1 cellular context compared by ENCODE assay signal in the genomic region with DNA sequence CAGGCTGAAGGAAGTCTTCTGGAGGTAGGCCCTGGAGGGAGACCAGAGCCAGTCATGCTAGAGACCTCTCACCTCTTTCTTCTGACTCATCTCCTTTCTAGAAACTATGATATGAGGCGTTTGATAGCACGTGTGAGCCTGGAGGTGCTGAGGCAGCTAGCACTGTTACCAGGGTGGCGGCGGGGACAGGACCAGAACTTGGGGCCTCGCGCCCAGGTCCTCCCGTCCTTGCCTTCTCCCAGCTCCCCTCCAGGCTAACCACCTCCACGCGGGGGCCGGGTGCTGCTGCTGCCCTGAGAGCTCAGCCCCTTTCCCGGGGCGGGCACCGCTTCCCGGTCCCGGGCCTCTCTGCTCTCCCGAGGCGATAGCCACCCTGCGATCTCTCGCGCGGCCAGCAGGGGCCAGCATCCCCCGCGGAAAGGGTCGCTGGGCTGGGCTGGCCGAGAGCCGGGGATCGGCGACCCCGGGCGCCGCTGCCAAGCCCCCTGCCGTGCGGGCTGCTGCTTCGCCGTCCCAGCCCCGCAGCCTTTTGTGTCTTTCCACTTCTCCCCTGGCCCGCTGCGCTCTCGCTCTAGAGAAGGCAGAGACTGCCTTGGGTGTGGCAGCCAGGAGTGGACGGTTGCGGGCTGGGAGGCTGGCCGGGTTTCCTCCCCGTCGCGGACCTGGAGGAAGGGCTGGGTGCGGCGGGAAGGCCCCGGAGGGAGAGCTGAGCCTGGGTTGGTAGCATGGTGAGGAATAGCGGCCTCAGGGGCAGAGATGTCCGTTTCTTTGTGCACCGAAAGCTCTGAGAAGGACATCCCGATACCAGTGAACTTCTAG.
TF ChIP-seq lines count a peak whose summit lies in the region.

No MANE protein-coding gene starts in this region.

TF ChIP-seq in GM12878, 131 proteins besides CTCF, POLR2A, EP300 and RAD21 (continued from another document and continues in another):
- no peak for TF ChIP-seq BRCA1 (IDR thresholded peaks at IDR 0.05; ENCODE audit: low read depth, low read length)
- no peak for TF ChIP-seq SPI1 (IDR thresholded peaks at IDR 0.05; ENCODE audit: borderline replicate concordance, insufficient read depth, low read depth, low read length)
- no peak for TF ChIP-seq MAX (IDR thresholded peaks at IDR 0.05; ENCODE audit: low read depth, low read length)
- TF ChIP-seq MXI1 (IDR thresholded peaks at IDR 0.05; ENCODE audit: low read depth, low read length), result no peak
- TF ChIP-seq ZBED1 (IDR thresholded peaks at IDR 0.05; ENCODE audit: borderline replicate concordance), result no peak
- TF ChIP-seq PBX3 (IDR thresholded peaks at IDR 0.05; ENCODE audit: insufficient replicate concordance, low read depth, low read length), result no peak
- no peak for TF ChIP-seq ESRRA (IDR thresholded peaks at IDR 0.05; ENCODE audit: low read length)
- TF ChIP-seq NFXL1 (IDR thresholded peaks at IDR 0.05; ENCODE audit: borderline replicate concordance), result no peak
- no peak for TF ChIP-seq TARDBP (IDR thresholded peaks at IDR 0.05; ENCODE audit: borderline replicate concordance)
- no peak for TF ChIP-seq PKNOX1 (IDR thresholded peaks at IDR 0.05)
- peak; percentile 76 for TF ChIP-seq IKZF1 (conservative IDR thresholded peaks at IDR 0.05)
- no peak for TF ChIP-seq ZNF384 (IDR thresholded peaks at IDR 0.05; ENCODE audit: borderline replicate concordance, low read depth, low read length)
- TF ChIP-seq, protein P1, sequence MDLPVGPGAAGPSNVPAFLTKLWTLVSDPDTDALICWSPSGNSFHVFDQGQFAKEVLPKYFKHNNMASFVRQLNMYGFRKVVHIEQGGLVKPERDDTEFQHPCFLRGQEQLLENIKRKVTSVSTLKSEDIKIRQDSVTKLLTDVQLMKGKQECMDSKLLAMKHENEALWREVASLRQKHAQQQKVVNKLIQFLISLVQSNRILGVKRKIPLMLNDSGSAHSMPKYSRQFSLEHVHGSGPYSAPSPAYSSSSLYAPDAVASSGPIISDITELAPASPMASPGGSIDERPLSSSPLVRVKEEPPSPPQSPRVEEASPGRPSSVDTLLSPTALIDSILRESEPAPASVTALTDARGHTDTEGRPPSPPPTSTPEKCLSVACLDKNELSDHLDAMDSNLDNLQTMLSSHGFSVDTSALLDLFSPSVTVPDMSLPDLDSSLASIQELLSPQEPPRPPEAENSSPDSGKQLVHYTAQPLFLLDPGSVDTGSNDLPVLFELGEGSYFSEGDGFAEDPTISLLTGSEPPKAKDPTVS (IDR thresholded peaks at IDR 0.05; ENCODE audit: low read depth, low read length), result no peak
- no peak for TF ChIP-seq MEF2A (IDR thresholded peaks at IDR 0.05; ENCODE audit: insufficient read depth, low read depth, low read length)
- TF ChIP-seq IRF3 (IDR thresholded peaks at IDR 0.05), result no peak
- TF ChIP-seq MEF2B (IDR thresholded peaks at IDR 0.05; ENCODE audit: partially characterized antibody, poor library complexity, severe bottlenecking), result peak; percentile 25
- TF ChIP-seq EED (IDR thresholded peaks at IDR 0.05; ENCODE audit: low read depth), result peak; percentile 39; the same call in 1 of the 2 replicates
- TF ChIP-seq, protein P2, sequence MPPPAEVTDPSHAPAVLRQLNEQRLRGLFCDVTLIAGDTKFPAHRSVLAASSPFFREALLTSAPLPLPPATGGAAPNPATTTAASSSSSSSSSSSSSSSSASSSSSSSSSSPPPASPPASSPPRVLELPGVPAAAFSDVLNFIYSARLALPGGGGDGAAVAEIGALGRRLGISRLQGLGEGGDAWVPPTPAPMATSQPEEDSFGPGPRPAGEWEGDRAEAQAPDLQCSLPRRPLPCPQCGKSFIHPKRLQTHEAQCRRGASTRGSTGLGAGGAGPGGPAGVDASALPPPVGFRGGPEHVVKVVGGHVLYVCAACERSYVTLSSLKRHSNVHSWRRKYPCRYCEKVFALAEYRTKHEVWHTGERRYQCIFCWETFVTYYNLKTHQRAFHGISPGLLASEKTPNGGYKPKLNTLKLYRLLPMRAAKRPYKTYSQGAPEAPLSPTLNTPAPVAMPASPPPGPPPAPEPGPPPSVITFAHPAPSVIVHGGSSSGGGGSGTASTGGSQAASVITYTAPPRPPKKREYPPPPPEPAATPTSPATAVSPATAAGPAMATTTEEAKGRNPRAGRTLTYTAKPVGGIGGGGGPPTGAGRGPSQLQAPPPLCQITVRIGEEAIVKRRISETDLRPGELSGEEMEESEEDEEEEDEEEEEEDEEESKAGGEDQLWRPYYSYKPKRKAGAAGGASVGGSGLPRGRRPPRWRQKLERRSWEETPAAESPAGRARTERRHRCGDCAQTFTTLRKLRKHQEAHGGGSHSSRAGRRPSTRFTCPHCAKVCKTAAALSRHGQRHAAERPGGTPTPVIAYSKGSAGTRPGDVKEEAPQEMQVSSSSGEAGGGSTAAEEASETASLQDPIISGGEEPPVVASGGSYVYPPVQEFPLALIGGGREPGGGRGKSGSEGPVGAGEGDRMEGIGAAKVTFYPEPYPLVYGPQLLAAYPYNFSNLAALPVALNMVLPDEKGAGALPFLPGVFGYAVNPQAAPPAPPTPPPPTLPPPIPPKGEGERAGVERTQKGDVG (CRISPR knock-in tag; IDR thresholded peaks at IDR 0.05), result no peak
- no peak for TF ChIP-seq CBX3 (IDR thresholded peaks at IDR 0.05; ENCODE audit: borderline replicate concordance, low read depth)
- no peak for TF ChIP-seq KAT2A (conservative IDR thresholded peaks at IDR 0.05; ENCODE audit: control insufficient read depth, low read depth, low read length)
- TF ChIP-seq BCL3 (IDR thresholded peaks at IDR 0.05; ENCODE audit: borderline replicate concordance, insufficient read depth, low read depth, low read length, poor library complexity, severe bottlenecking), result no peak
- TF ChIP-seq, protein P3, sequence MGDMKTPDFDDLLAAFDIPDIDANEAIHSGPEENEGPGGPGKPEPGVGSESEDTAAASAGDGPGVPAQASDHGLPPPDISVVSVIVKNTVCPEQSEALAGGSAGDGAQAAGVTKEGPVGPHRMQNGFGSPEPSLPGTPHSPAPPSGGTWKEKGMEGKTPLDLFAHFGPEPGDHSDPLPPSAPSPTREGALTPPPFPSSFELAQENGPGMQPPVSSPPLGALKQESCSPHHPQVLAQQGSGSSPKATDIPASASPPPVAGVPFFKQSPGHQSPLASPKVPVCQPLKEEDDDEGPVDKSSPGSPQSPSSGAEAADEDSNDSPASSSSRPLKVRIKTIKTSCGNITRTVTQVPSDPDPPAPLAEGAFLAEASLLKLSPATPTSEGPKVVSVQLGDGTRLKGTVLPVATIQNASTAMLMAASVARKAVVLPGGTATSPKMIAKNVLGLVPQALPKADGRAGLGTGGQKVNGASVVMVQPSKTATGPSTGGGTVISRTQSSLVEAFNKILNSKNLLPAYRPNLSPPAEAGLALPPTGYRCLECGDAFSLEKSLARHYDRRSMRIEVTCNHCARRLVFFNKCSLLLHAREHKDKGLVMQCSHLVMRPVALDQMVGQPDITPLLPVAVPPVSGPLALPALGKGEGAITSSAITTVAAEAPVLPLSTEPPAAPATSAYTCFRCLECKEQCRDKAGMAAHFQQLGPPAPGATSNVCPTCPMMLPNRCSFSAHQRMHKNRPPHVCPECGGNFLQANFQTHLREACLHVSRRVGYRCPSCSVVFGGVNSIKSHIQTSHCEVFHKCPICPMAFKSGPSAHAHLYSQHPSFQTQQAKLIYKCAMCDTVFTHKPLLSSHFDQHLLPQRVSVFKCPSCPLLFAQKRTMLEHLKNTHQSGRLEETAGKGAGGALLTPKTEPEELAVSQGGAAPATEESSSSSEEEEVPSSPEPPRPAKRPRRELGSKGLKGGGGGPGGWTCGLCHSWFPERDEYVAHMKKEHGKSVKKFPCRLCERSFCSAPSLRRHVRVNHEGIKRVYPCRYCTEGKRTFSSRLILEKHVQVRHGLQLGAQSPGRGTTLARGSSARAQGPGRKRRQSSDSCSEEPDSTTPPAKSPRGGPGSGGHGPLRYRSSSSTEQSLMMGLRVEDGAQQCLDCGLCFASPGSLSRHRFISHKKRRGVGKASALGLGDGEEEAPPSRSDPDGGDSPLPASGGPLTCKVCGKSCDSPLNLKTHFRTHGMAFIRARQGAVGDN (IDR thresholded peaks at IDR 0.05), result no peak
- TF ChIP-seq SREBF2 (IDR thresholded peaks at IDR 0.05; ENCODE audit: low read length), result no peak
- 0 out of 4 replicates have a peak, but pooled peaks of 1 of the 2 experiments have one; percentile 20 for TF ChIP-seq IKZF2 (IDR thresholded peaks at IDR 0.05)
- TF ChIP-seq LARP7 (IDR thresholded peaks at IDR 0.05), result peak; percentile 80; the same call in 1 of the 2 replicates
- TF ChIP-seq CHD4 (IDR thresholded peaks at IDR 0.05), result no peak
- no peak for TF ChIP-seq GABPA (IDR thresholded peaks at IDR 0.05; ENCODE audit: low read depth)
- peak; percentile 89 for TF ChIP-seq SMARCA5 (IDR thresholded peaks at IDR 0.05)
- TF ChIP-seq SUPT20H (IDR thresholded peaks at IDR 0.05; ENCODE audit: borderline replicate concordance, control insufficient read depth, low read depth, low read length), result no peak
- no peak for TF ChIP-seq SUZ12 (IDR thresholded peaks at IDR 0.05; ENCODE audit: unreplicated experiment)
- peak; percentile 44; the same call in 1 of the 2 replicates for TF ChIP-seq ZNF592 (IDR thresholded peaks at IDR 0.05)
- TF ChIP-seq ATF2 (IDR thresholded peaks at IDR 0.05; ENCODE audit: low read length), result no peak
- TF ChIP-seq RUNX3 (IDR thresholded peaks at IDR 0.05; ENCODE audit: low read length), result no peak
- no peak for TF ChIP-seq IRF4 (IDR thresholded peaks at IDR 0.05; ENCODE audit: low read depth, low read length)
- no peak for TF ChIP-seq MYB (IDR thresholded peaks at IDR 0.05; ENCODE audit: borderline replicate concordance, low read depth, low read length)
